8 cellular contexts compared by ENCODE assay signal in genomic region chr10:103265712-103266329, GRCh38. TPM values are rescaled to one million over a fixed set of nuclear protein-coding genes. Genes with fewer than 3 reads are reported as not detected.
DNase-seq lines count a peak whose midpoint lies in the region; ATAC-seq and TF ChIP-seq lines count a peak whose summit lies in the region.

No MANE protein-coding gene starts in this region.

- DNase-seq in GDM1 (lab: John Stamatoyannopoulos, UW) (peak; percentile 5), OCI-LY7 (ENCODE audit: low spot score) (peak; percentile 39), MCF 10A (ENCODE audit: unreplicated experiment) (peak; percentile 70), mucosa of gallbladder (ENCODE audit: low spot score) (peak; percentile 77), sigmoid colon (no peak), NCI-H2107 treated with DMSO at 0.1 percent for 48 hours (lab: John Stamatoyannopoulos, UW; ENCODE audit: unreplicated experiment) (no peak), NCI-H2227 treated with DMSO at 0.1 percent for 48 hours (lab: John Stamatoyannopoulos, UW) (no peak)

- intact Hi-C loops in OCI-LY7 (cut with micrococcal nuclease; ENCODE audit: unreplicated experiment) (no loop called here), MCF 10A (cut with micrococcal nuclease) (no loop called here), sigmoid colon (cut with DNase I) (no loop called here)

- H3K4me1 Mint-ChIP-seq in MCF 10A (ENCODE audit: insufficient read depth, unreplicated experiment) = no peaks in the 10 kb centered on the region

- no peak for TF ChIP-seq CTCF in OCI-LY7 (conservative IDR thresholded peaks at IDR 0.05; ENCODE audit: low read length)
- no peak for TF ChIP-seq CTCF in MCF 10A (IDR thresholded peaks at IDR 0.05; ENCODE audit: unreplicated experiment)
- no peak for TF ChIP-seq CTCF in sigmoid colon (IDR thresholded peaks at IDR 0.05)

- no peaks in the 10 kb centered on the region for H3K4me1 ChIP-seq in OCI-LY7 (ENCODE audit: insufficient read depth, low read length, poor library complexity, severe bottlenecking)
- H3K4me1 ChIP-seq in sigmoid colon = no peaks in the 10 kb centered on the region

- H3K9me2 ChIP-seq in OCI-LY7 (ENCODE audit: insufficient read depth, low read length) = no peaks in the 10 kb centered on the region

- H3K4me3 Mint-ChIP-seq in MCF 10A (ENCODE audit: unreplicated experiment) = no peak overlapping the region

- POLR2A ChIA-PET in OCI-LY7 (lab: Charles Lee) (no interaction called here), MCF 10A (lab: Yijun Ruan, JAX) (interaction anchor here (1.0 to 1.4 kb wide), 2 partner anchors 11 to 14 kb away, joined by 4 to 9 read pairs; no protein-coding TSS in a partner anchor)

- H2AFZ ChIP-seq in OCI-LY7 (ENCODE audit: low read length) = no peak overlapping the region

- TF ChIP-seq EP300 in sigmoid colon (IDR thresholded peaks at IDR 0.05) = no peak

- no peaks in the 10 kb centered on the region for H3K36me3 Mint-ChIP-seq in MCF 10A (ENCODE audit: insufficient read depth, unreplicated experiment)

- H3K4me2 ChIP-seq in OCI-LY7 (ENCODE audit: low read length) = no peak overlapping the region

- H3K9me3 ChIP-seq in OCI-LY7 (ENCODE audit: low read length) (no peaks in the 10 kb centered on the region), sigmoid colon (no peaks in the 10 kb centered on the region)

- H3K36me3 ChIP-seq in OCI-LY7 (ENCODE audit: insufficient read depth, low read length) (no peaks in the 10 kb centered on the region), sigmoid colon (no peaks in the 10 kb centered on the region)

- BruUV-seq in OCI-LY7 (replicated peaks; lab: Mats Ljungman, UMichigan) (no TSS peak), MCF 10A (replicated peaks; lab: Mats Ljungman, UMichigan) (no TSS peak)

- H3K27ac Mint-ChIP-seq in MCF 10A (ENCODE audit: low read depth, unreplicated experiment) = no peak overlapping the region

- no peak overlapping the region for H3K4me3 ChIP-seq in OCI-LY7 (ENCODE audit: low read depth, low read length, poor library complexity, severe bottlenecking)
- H3K4me3 ChIP-seq in sigmoid colon = no peak overlapping the region

- no peaks in the 10 kb centered on the region for H3K79me2 ChIP-seq in OCI-LY7 (ENCODE audit: insufficient read depth, low read depth, low read length)

- TF ChIP-seq POLR2A in sigmoid colon (IDR thresholded peaks at IDR 0.05) = no peak

- H3K27ac ChIP-seq in OCI-LY7 (ENCODE audit: low read depth, low read length, poor library complexity, severe bottlenecking) (no peak overlapping the region), sigmoid colon (no peak overlapping the region)

- CTCF ChIA-PET in OCI-LY7 (lab: Charles Lee; ENCODE audit: unreplicated experiment) (no interaction called here), MCF 10A (lab: Yijun Ruan, JAX) (interaction anchor here (0.6 to 0.9 kb wide), 2 partner anchors 155 to 161 kb away, joined by 4 read pairs; no protein-coding TSS in a partner anchor)

- peaks cover 0 to 17% (median 3%) of the 10 kb centered on the region in 3 donors for H3K27me3 ChIP-seq in sigmoid colon

- H3K27me3 Mint-ChIP-seq in MCF 10A (ENCODE audit: insufficient read depth, unreplicated experiment) = peaks cover 40% of the 10 kb centered on the region

- no peaks in the 10 kb centered on the region for H3K9me3 Mint-ChIP-seq in MCF 10A (ENCODE audit: unreplicated experiment)

- no peak for ATAC-seq in HG02884 (IDR thresholded peaks at IDR 0.05; ENCODE audit: unreplicated experiment)

- WGBS in sigmoid colon, 2 donors = 31 to 32% methylated on average over 11 of the region's 11 CpGs

- H4K20me1 ChIP-seq in OCI-LY7 (ENCODE audit: insufficient read depth, low read length) = no peaks in the 10 kb centered on the region

RNA-seq across cellular contexts. Expression of gene INA, which starts 11.1 kb away (rescaled TPM):
- not detected in 2 replicates for total RNA-seq in OCI-LY7 (2014; rRNA removed; shearing (Covaris generic))
- total RNA-seq in OCI-LY7 (2022) (not detected in 2 replicates), MCF 10A (2022) (not detected in 2 replicates), mucosa of gallbladder (0.40 TPM), sigmoid colon (10 to 100 TPM in 2 of 4 donors, 1 to 10 TPM in 2; 3.9 to 11.8 (median 7.8) TPM)
- 1 to 10 TPM in 1 of 3 donors, not detected in 2; 2.0 TPM for polyA plus RNA-seq in sigmoid colon

RNA-seq across cellular contexts. Expression of gene RPEL1, which starts 20.1 kb away (rescaled TPM):
- total RNA-seq in OCI-LY7 (2014; rRNA removed; shearing (Covaris generic)) = not detected in 2 replicates
- total RNA-seq in OCI-LY7 (2022) (not detected in 2 replicates), MCF 10A (2022) (not detected in 2 replicates), mucosa of gallbladder (0.09 TPM), sigmoid colon (not detected)
- polyA plus RNA-seq in sigmoid colon = under 1 TPM in 1 of 3 donors, not detected in 2; 0.03 TPM

Comparison
In these comparisons a context has a peak if more than half of its experiments do, and no peak if none do; other contexts are left out.
1. DNase-seq: peak in GDM1 (single experiment), OCI-LY7 (single experiment), MCF 10A (single experiment) and mucosa of gallbladder (single experiment); none in sigmoid colon (single experiment), NCI-H2107 treated with DMSO at 0.1 percent for 48 hours (single experiment) and NCI-H2227 treated with DMSO at 0.1 percent for 48 hours (single experiment).